In genomic region chr11:66429983-66430602, GRCh38 we compare ENCODE assay signal across 8 cellular contexts. TPM values are rescaled to one million over a fixed set of nuclear protein-coding genes. Genes with fewer than 3 reads are reported as not detected.
DNase-seq lines count a peak whose midpoint lies in the region; ATAC-seq and TF ChIP-seq lines count a peak whose summit lies in the region.

No MANE protein-coding gene starts in this region.

- H3K27me3 ChIP-seq in SJSA1 (replicated peaks) (no peaks in the 10 kb centered on the region), upper lobe of right lung (peaks cover 6% of the 10 kb centered on the region)

- no peaks in the 10 kb centered on the region for H3K4me1 ChIP-seq in SJSA1 (replicated peaks)
- H3K4me1 ChIP-seq in upper lobe of right lung = no peaks in the 10 kb centered on the region

- H3K9me3 ChIP-seq in SJSA1 (replicated peaks) = no peaks in the 10 kb centered on the region
- no peaks in the 10 kb centered on the region for H3K9me3 ChIP-seq in upper lobe of right lung

- DNase-seq in DMS153 (lab: John Stamatoyannopoulos, UW) = peak; percentile 53
- DNase-seq in M059J (ENCODE audit: low read depth) = peak; percentile 69
- peak; percentile 75 to 92 for DNase-seq in SJSA1 (ENCODE audit: low read depth in 1 of 2, low spot score in 2 of 2)
- peak; percentile 59 for DNase-seq in activated gamma-delta T cell treated with anti-CD3 and anti-CD28 coated beads, Interleukin-2, amount 50 U/mL, for 16 hours (ENCODE audit: low read depth)
- peak; percentile 57 for DNase-seq in globus pallidus (ENCODE audit: low spot score)
- DNase-seq in pons (ENCODE audit: low spot score) = peak; percentile 63
- peak; percentile 81 for DNase-seq in upper lobe of right lung

- intact Hi-C loops in upper lobe of right lung (cut with DNase I) = no loop called here

- TF ChIP-seq CTCF in upper lobe of right lung (IDR thresholded peaks at IDR 0.05) = peak; percentile 80

- H3K4me3 ChIP-seq in SJSA1 = no peak overlapping the region
- no peak overlapping the region for H3K4me3 ChIP-seq in upper lobe of right lung

- H3K27ac ChIP-seq in SJSA1 (no peak overlapping the region), upper lobe of right lung (no peak overlapping the region)

- peak; percentile 93 for ATAC-seq in upper lobe of right lung
- ATAC-seq in GM18517 (IDR thresholded peaks at IDR 0.05; ENCODE audit: unreplicated experiment) = no peak

- peaks cover 28% of the 10 kb centered on the region for H3K36me3 ChIP-seq in SJSA1
- peaks cover 4% of the 10 kb centered on the region for H3K36me3 ChIP-seq in upper lobe of right lung

RNA-seq across cellular contexts. Expression of gene MRPL11, which starts 8.6 kb away (rescaled TPM):
- total RNA-seq in M059J (2014; rRNA removed; shearing (Covaris generic)) = 57.9 and 80.2 TPM in 2 replicates
- 186 and 201 TPM in 2 replicates for total RNA-seq in SJSA1 (2014; rRNA removed; shearing (Covaris generic))
- 31.3 TPM for total RNA-seq in upper lobe of right lung

RNA-seq across cellular contexts. Expression of gene NPAS4, which starts 9.3 kb away (rescaled TPM):
- not detected in 2 replicates for total RNA-seq in M059J (2014; rRNA removed; shearing (Covaris generic))
- 1.3 and 2.2 TPM in 2 replicates for total RNA-seq in SJSA1 (2014; rRNA removed; shearing (Covaris generic))
- total RNA-seq in upper lobe of right lung = not detected

RNA-seq across cellular contexts. Expression of gene PELI3, which starts 36.6 kb away (rescaled TPM):
- 8.7 and 11.9 TPM in 2 replicates for total RNA-seq in M059J (2014; rRNA removed; shearing (Covaris generic))
- 7.0 and 11.1 TPM in 2 replicates for total RNA-seq in SJSA1 (2014; rRNA removed; shearing (Covaris generic))
- 15.5 TPM for total RNA-seq in upper lobe of right lung

RNA-seq across cellular contexts. Expression of gene DPP3, which starts 50.1 kb away (rescaled TPM):
- total RNA-seq in M059J (2014; rRNA removed; shearing (Covaris generic)) = 60.3 and 106 TPM in 2 replicates
- total RNA-seq in SJSA1 (2014; rRNA removed; shearing (Covaris generic)) = 140 and 146 TPM in 2 replicates
- 31.9 TPM for total RNA-seq in upper lobe of right lung

RNA-seq across cellular contexts. Expression of gene SLC29A2, which starts 58.5 kb away (rescaled TPM):
- total RNA-seq in M059J (2014; rRNA removed; shearing (Covaris generic)) = 1.6 and 6.1 TPM in 2 replicates
- total RNA-seq in SJSA1 (2014; rRNA removed; shearing (Covaris generic)) = not detected in 2 replicates
- total RNA-seq in upper lobe of right lung = 14.2 TPM
